Comparison of ENCODE assay signal across 8 cellular contexts in genomic region chr20:37276494-37277252, GRCh38. TPM values are rescaled to one million over a fixed set of nuclear protein-coding genes. Genes with fewer than 3 reads are reported as not detected.
DNase-seq lines count a peak whose midpoint lies in the region; FAIRE-seq and TF ChIP-seq lines count a peak whose summit lies in the region.

No MANE protein-coding gene starts in this region.

- FAIRE-seq in urothelium cell line (lab: Jason Lieb, UNC), result no peak

- TF ChIP-seq POLR2A in tibial nerve (IDR thresholded peaks at IDR 0.05), result no peak

- H3K27ac ChIP-seq in tibial nerve, result peak overlapping the region; percentile 23 to 49 (median 48)

- H3K9me3 ChIP-seq in tibial nerve, result no peaks in the 10 kb centered on the region

- H3K4me1 ChIP-seq in tibial nerve, result peaks cover 0 to 24% (median 10%) of the 10 kb centered on the region in 4 donors

- H3K36me3 ChIP-seq in tibial nerve, result no peaks in the 10 kb centered on the region

- peak in 4 of 5 experiments; percentile 19 to 41 (median 26) for TF ChIP-seq CTCF in tibial nerve (IDR thresholded peaks at IDR 0.05)

- no peaks in the 10 kb centered on the region for H3K27me3 ChIP-seq in tibial nerve

- no peak overlapping the region for H3K4me3 ChIP-seq in tibial nerve

- DNase-seq in DMS 273 (lab: John Stamatoyannopoulos, UW; ENCODE audit: unreplicated experiment), result peak; percentile 92
- peak; percentile 58 for DNase-seq in GM19240 (ENCODE audit: insufficient read length, low spot score)
- DNase-seq in NCI-H1694 treated with DMSO at 0.1 percent for 48 hours (lab: John Stamatoyannopoulos, UW), result peak; percentile 48
- DNase-seq in amniotic epithelial cell (ENCODE audit: low read depth), result peak; percentile 64
- peak; percentile 57 for DNase-seq in kidney tubule cell (ENCODE audit: low spot score)
- peak in 1 of 2 donors; percentile 36 for DNase-seq in tibial nerve (ENCODE audit: low spot score in 2 of 2)
- DNase-seq in T1000 (lab: John Stamatoyannopoulos, UW), result no peak
- no peak for DNase-seq in urothelium cell line (ENCODE audit: low spot score)

- WGBS in tibial nerve, 2 donors, result 18 to 19% methylated on average over 15 of the region's 15 CpGs

- peak in 1 of 2 donors; percentile 10 for TF ChIP-seq EP300 in tibial nerve (IDR thresholded peaks at IDR 0.05)

RNA-seq across cellular contexts. Expression of gene MANBAL, which starts 12.8 kb away (rescaled TPM):
- total RNA-seq in tibial nerve, result 10 to 100 TPM; 23.9 to 42.6 (median 31.0) TPM

RNA-seq across cellular contexts. Expression of gene GHRH, which starts 15.1 kb away (rescaled TPM):
- not detected for total RNA-seq in tibial nerve

Comparison
In these comparisons a context has a peak if more than half of its experiments do, and no peak if none do; other contexts are left out.
1. DNase-seq: peak in DMS 273 (single experiment), GM19240 (single experiment), NCI-H1694 treated with DMSO at 0.1 percent for 48 hours (single experiment), amniotic epithelial cell (single experiment) and kidney tubule cell (single experiment); none in T1000 (single experiment) and urothelium cell line (single experiment).